Comparison of ENCODE assay signal across 3 cellular contexts in genomic region chr5:144331361-144331760, GRCh38.
"Had no signal": no experiment of that assay in that cellular context is flagged by ENCODE, and none has a peak within 500 bp of the region (broad histone marks: within the 10 kb centered on the region; RNA-seq: fewer than 3 reads in every experiment).

No MANE protein-coding gene starts in this region.

- DNase-seq: GDM1, GF-D8 had no signal

- H3K4me3 ChIP-seq: GM12878 had no signal
